Comparison of ENCODE assay signal across 8 cellular contexts in genomic region chr20:59007758-59008511, GRCh38. TPM values are rescaled to one million over a fixed set of nuclear protein-coding genes. Genes with fewer than 3 reads are reported as not detected.
DNase-seq lines count a peak whose midpoint lies in the region; ATAC-seq and TF ChIP-seq lines count a peak whose summit lies in the region.

No MANE protein-coding gene starts in this region.

- H2AK5ac ChIP-seq in H9 (ENCODE audit: insufficient read length, low read length), result no peak overlapping the region

- no peak overlapping the region for H2BK5ac ChIP-seq in H9 (ENCODE audit: insufficient read length, low read length)

- peak; percentile 58 for TF ChIP-seq POLR2A in GM18505 (IDR thresholded peaks at IDR 0.05; ENCODE audit: borderline replicate concordance, extremely low read depth, insufficient read depth, insufficient read length)

- H2BK20ac ChIP-seq in H9 (ENCODE audit: low read depth, low read length, poor library complexity, severe bottlenecking), result no peak overlapping the region

- WGBS in H9 (ENCODE audit: extremely low coverage, insufficient read length, low lambda C conversion rate), result no CpG with 5 or more reads among the region's 20 CpGs

- no peak overlapping the region for H3K23ac ChIP-seq in H9 (ENCODE audit: insufficient read length, low read depth, low read length)

- H3K36me3 Mint-ChIP-seq in H9 (ENCODE audit: insufficient read depth in 1 of 3, low read depth in 3 of 3), result peaks cover 0 to 6% (median 5%) of the 10 kb centered on the region in 3 experiments; a peak in 3 of 7 replicates
- no peaks in the 10 kb centered on the region for H3K36me3 Mint-ChIP-seq in natural killer cell

- H3K56ac ChIP-seq in H9 (ENCODE audit: insufficient read length, low read depth, low read length), result no peak overlapping the region

- no peak overlapping the region for H3K4ac ChIP-seq in H9 (ENCODE audit: low read depth, low read length)

- no peaks in the 10 kb centered on the region for H3K79me2 ChIP-seq in H9 (ENCODE audit: insufficient read depth, low read length)

- H2BK12ac ChIP-seq in H9 (ENCODE audit: insufficient read length, low read depth, low read length), result no peak overlapping the region

- H4K20me1 ChIP-seq in H9 (ENCODE audit: control insufficient read depth, insufficient read depth, insufficient read length), result no peaks in the 10 kb centered on the region

- H3K9me3 ChIP-seq in H9 (ENCODE audit: control insufficient read depth, low read depth, low read length), result no peaks in the 10 kb centered on the region

- H3K27ac Mint-ChIP-seq in H9 (no peak overlapping the region), natural killer cell (peak overlapping the region in 1 of 2 donors; percentile 88)

- no peak overlapping the region for H3K18ac ChIP-seq in H9 (ENCODE audit: insufficient read length, low read depth, low read length)

- TF ChIP-seq CTCF in H9 (conservative IDR thresholded peaks at IDR 0.05) (no peak), dorsolateral prefrontal cortex (IDR thresholded peaks at IDR 0.05 in 54 of 56, conservative IDR thresholded peaks at IDR 0.05 in 2 of 56; ENCODE audit: low read depth in 1 of 56, partially characterized antibody in 56 of 56) (no peak), natural killer cell (IDR thresholded peaks at IDR 0.05) (no peak)

- no peak for DNase-seq in H9
- peak; percentile 87 to 92 for DNase-seq in NOMO-1 (lab: John Stamatoyannopoulos, UW; ENCODE audit: unreplicated experiment in 2 of 2)
- DNase-seq in dorsolateral prefrontal cortex, result peak in 2 of 10 donors; percentile 28 to 33
- no peak for DNase-seq in natural killer cell
- DNase-seq in HEK293T (ENCODE audit: extremely low spot score), result no peak
- no peak for DNase-seq in DMS153 (lab: John Stamatoyannopoulos, UW)
- no peak for DNase-seq in NCI-H1417 treated with DMSO at 0.1 percent for 48 hours (lab: John Stamatoyannopoulos, UW)

- H4K91ac ChIP-seq in H9 (ENCODE audit: insufficient read length, low read depth, low read length), result no peak overlapping the region

- H2BK15ac ChIP-seq in H9 (ENCODE audit: low read depth, low read length), result no peak overlapping the region

- H3K4me1 Mint-ChIP-seq in H9 (peaks cover 25 to 28% of the 10 kb centered on the region in 2 experiments), natural killer cell (peaks cover 28 to 50% of the 10 kb centered on the region in 2 donors)

- H3K27me3 ChIP-seq in H9 (ENCODE audit: insufficient read depth, low read length), result no peaks in the 10 kb centered on the region
- H3K27me3 ChIP-seq in dorsolateral prefrontal cortex, result no peaks in the 10 kb centered on the region

- CTCF ChIA-PET in HEK293T (lab: Yijun Ruan, JAX), result no interaction called here

- H3K9me3 Mint-ChIP-seq in H9 (no peaks in the 10 kb centered on the region), natural killer cell (no peaks in the 10 kb centered on the region)

- H3K23me2 ChIP-seq in H9 (ENCODE audit: insufficient read length, low read depth, low read length, poor library complexity, severe bottlenecking), result peaks cover 3% of the 10 kb centered on the region

- H3K14ac ChIP-seq in H9 (ENCODE audit: insufficient read depth, low read length), result no peak overlapping the region

- H3K4me1 ChIP-seq in H9 (ENCODE audit: insufficient read depth, low read length), result peaks cover 7% of the 10 kb centered on the region; the same call in 1 of the 2 replicates

- no peak overlapping the region for H3K9ac ChIP-seq in H9 (ENCODE audit: extremely low read depth, insufficient read length, low read length)

- H3K27ac ChIP-seq in H9 (ENCODE audit: insufficient read length, low read depth, low read length) (no peak overlapping the region), dorsolateral prefrontal cortex (peak overlapping the region in 48 of 59 donors; percentile 55 to 92 (median 81))

- POLR2A ChIA-PET in HEK293T (lab: Yijun Ruan, JAX), result interaction anchor here (1.9 kb wide), 1 partner anchor 24 kb away, joined by 10 read pairs; the partner anchor contains the start of gene ATP5F1E

- H4K5ac ChIP-seq in H9 (ENCODE audit: insufficient read length, low read depth, low read length), result no peak overlapping the region

- H3T11ph ChIP-seq in H9 (ENCODE audit: low read length), result no peak overlapping the region

- H3K4me3 Mint-ChIP-seq in H9, result peak overlapping the region; percentile 51 to 76
- H3K4me3 Mint-ChIP-seq in natural killer cell, result peak overlapping the region; percentile 87

- H3K4me3 ChIP-seq in dorsolateral prefrontal cortex, result peak overlapping the region in 42 of 59 donors; percentile 29 to 79 (median 70)

- no peak overlapping the region for H2AFZ ChIP-seq in H9 (ENCODE audit: low read length)

- no peak overlapping the region for H4K8ac ChIP-seq in H9 (replicated peaks; ENCODE audit: insufficient read length, low read depth, low read length)

- ATAC-seq in GM18505 (IDR thresholded peaks at IDR 0.05; ENCODE audit: unreplicated experiment) (peak; percentile 29), natural killer cell (peak in 1 of 3 donors; percentile 26)

- no peak overlapping the region for H2BK120ac ChIP-seq in H9 (ENCODE audit: low read depth, low read length, poor library complexity, severe bottlenecking)

- no peak overlapping the region for H3K4me2 ChIP-seq in H9 (ENCODE audit: insufficient read depth, insufficient read length, low read length)

- intact Hi-C loops in dorsolateral prefrontal cortex (cut with DNase I), result no loop called here
- intact Hi-C loops in natural killer cell (cut with micrococcal nuclease), result no loop called here

- H3K79me1 ChIP-seq in H9 (ENCODE audit: insufficient read depth, low read depth, low read length, poor library complexity, severe bottlenecking), result no peaks in the 10 kb centered on the region

- H3K27me3 Mint-ChIP-seq in H9 (ENCODE audit: low read depth) (peaks cover 35% of the 10 kb centered on the region), natural killer cell (ENCODE audit: low read depth in 2 of 2) (no peaks in the 10 kb centered on the region)

TF ChIP-seq in HEK293T, 16 proteins besides CTCF, POLR2A, EP300 and RAD21:
- no peak for TF ChIP-seq ZNF384 (IDR thresholded peaks at IDR 0.05)
- TF ChIP-seq SUZ12 (IDR thresholded peaks at IDR 0.05), result no peak
- TF ChIP-seq HDGF (IDR thresholded peaks at IDR 0.05; ENCODE audit: borderline replicate concordance), result no peak
- TF ChIP-seq LEF1 (IDR thresholded peaks at IDR 0.05; ENCODE audit: borderline replicate concordance), result no peak
- TF ChIP-seq BHLHE40 (IDR thresholded peaks at IDR 0.05; ENCODE audit: borderline replicate concordance), result no peak
- no peak for TF ChIP-seq NFRKB (IDR thresholded peaks at IDR 0.05)
- no peak for TF ChIP-seq L3MBTL2 (conservative IDR thresholded peaks at IDR 0.05)
- no peak for TF ChIP-seq CTBP1 (IDR thresholded peaks at IDR 0.05; ENCODE audit: borderline replicate concordance)
- TF ChIP-seq SP1 (IDR thresholded peaks at IDR 0.05), result no peak
- no peak for TF ChIP-seq FOXA1 (IDR thresholded peaks at IDR 0.05)
- no peak for TF ChIP-seq TARDBP (IDR thresholded peaks at IDR 0.05)
- no peak for TF ChIP-seq ELF4 (IDR thresholded peaks at IDR 0.05)
- TF ChIP-seq FOXM1 (IDR thresholded peaks at IDR 0.05; ENCODE audit: borderline replicate concordance), result no peak
TF ChIP-seq in HEK293T: peak in this region for 0.

RNA-seq across cellular contexts. Expression of gene CTSZ, which starts 0.9 kb away (rescaled TPM):
- total RNA-seq in H9 (2021) (35.7 and 37.6 TPM in 2 replicates), dorsolateral prefrontal cortex (10 to 100 TPM; 33.6 to 99.6 (median 49.4) TPM), natural killer cell (10 to 100 TPM; 30.5 to 52.5 (median 42.3) TPM)

RNA-seq across cellular contexts. Expression of gene TUBB1, which starts 11.3 kb away (rescaled TPM):
- total RNA-seq in H9 (2021) (not detected in 2 replicates), dorsolateral prefrontal cortex (under 1 TPM in 56 of 120 experiments, not detected in 64; 0.07 to 0.78 (median 0.24) TPM), natural killer cell (10 to 100 TPM in 2 of 3 donors, 1 to 10 TPM in 1; 4.3 to 46.9 (median 18.8) TPM)

RNA-seq across cellular contexts. Expression of gene ATP5F1E, which starts 24.2 kb away (rescaled TPM):
- 47.4 and 52.7 TPM in 2 replicates for total RNA-seq in H9 (2021)
- total RNA-seq in dorsolateral prefrontal cortex, result 10 to 100 TPM; 31.5 to 78.6 (median 49.1) TPM
- total RNA-seq in natural killer cell, result 10 to 100 TPM; 45.9 to 58.0 (median 50.8) TPM

RNA-seq across cellular contexts. Expression of gene NELFCD, which starts 26.9 kb away (rescaled TPM):
- 53.5 and 57.8 TPM in 2 replicates for total RNA-seq in H9 (2021)
- total RNA-seq in dorsolateral prefrontal cortex, result 10 to 100 TPM; 46.8 to 90.1 (median 64.8) TPM
- total RNA-seq in natural killer cell, result 100 to 1,000 TPM in 1 of 3 donors, 10 to 100 TPM in 2; 75.7 to 105 (median 92.6) TPM

RNA-seq across cellular contexts. Expression of gene PRELID3B, which starts 34.7 kb away (rescaled TPM):
- total RNA-seq in H9 (2021) (52.6 and 56.5 TPM in 2 replicates), dorsolateral prefrontal cortex (10 to 100 TPM; 15.9 to 41.2 (median 26.9) TPM), natural killer cell (10 to 100 TPM; 49.3 to 51.6 (median 51.4) TPM)

Comparison
In these comparisons a context has a peak if more than half of its experiments do, and no peak if none do; other contexts are left out.
1. DNase-seq: peak in NOMO-1 (2 of 2); none in H9 (single experiment), natural killer cell (single experiment), HEK293T (single experiment), DMS153 (single experiment) and NCI-H1417 treated with DMSO at 0.1 percent for 48 hours (single experiment).